In genomic region chr5:35647128-35647527, GRCh38 we compare ENCODE assay signal across 1 cellular context.
A peak's percentile ranks its signal among the peaks of the same experiment; 100 is the strongest.
TF ChIP-seq lines count a peak whose summit lies in the region.

No MANE protein-coding gene starts in this region.

TF ChIP-seq in HEK293, 187 proteins besides CTCF, POLR2A, EP300 and RAD21 (continued from another document):
- TF ChIP-seq ZNF280D (tag by site-specific recombination; IDR thresholded peaks at IDR 0.05) = no peak
- peak; percentile 54; the same call in 1 of the 2 replicates for TF ChIP-seq ZNF398 (tag by site-specific recombination; IDR thresholded peaks at IDR 0.05)
- TF ChIP-seq ZSCAN16 (tag by site-specific recombination; IDR thresholded peaks at IDR 0.05) = no peak
- TF ChIP-seq ZNF596 (tag by site-specific recombination; IDR thresholded peaks at IDR 0.05) = 0 out of 2 replicates have a peak, but pooled peaks have one; percentile 51
